ENCODE assay signal across 10 cellular contexts in genomic region chr22:28440517-28441366, GRCh38.
A peak's percentile ranks its signal among the peaks of the same experiment; 100 is the strongest.
DNase-seq lines count a peak whose midpoint lies in the region; ATAC-seq and TF ChIP-seq lines count a peak whose summit lies in the region.
"Had no signal": no experiment of that assay in that cellular context is flagged by ENCODE, and none has a peak within 500 bp of the region (broad histone marks: within the 10 kb centered on the region; RNA-seq: fewer than 3 reads in every experiment).

No MANE protein-coding gene starts in this region.

- H2BK12ac ChIP-seq in neuronal stem cell (ENCODE audit: low read length): no peak overlapping the region

- no peak for ATAC-seq in SK-N-SH treated with all-trans-retinoic acid at 6 μM for 48 hours
- no peak for ATAC-seq in lower lobe of right lung
- ATAC-seq in HG02938 (IDR thresholded peaks at IDR 0.05; ENCODE audit: unreplicated experiment): no peak
- ATAC-seq in HG03565 (IDR thresholded peaks at IDR 0.05; ENCODE audit: unreplicated experiment): no peak

- no peak for TF ChIP-seq CTCF in SK-N-SH (IDR thresholded peaks at IDR 0.05)
- TF ChIP-seq CTCF in brain microvascular endothelial cell (IDR thresholded peaks at IDR 0.05; ENCODE audit: low read depth, low read length, missing control alignments): no peak
- TF ChIP-seq CTCF in lower lobe of right lung (IDR thresholded peaks at IDR 0.05): no peak
- TF ChIP-seq CTCF in transverse colon (IDR thresholded peaks at IDR 0.05): no peak

- TF ChIP-seq EP300 in SK-N-SH (IDR thresholded peaks at IDR 0.05; ENCODE audit: borderline replicate concordance in 1 of 2, low read depth in 1 of 2, low read length in 1 of 2): no peak
- no peak for TF ChIP-seq EP300 in transverse colon (IDR thresholded peaks at IDR 0.05; ENCODE audit: low read depth)

- H2AFZ ChIP-seq in SK-N-SH (ENCODE audit: low read depth) (no peak overlapping the region), neuronal stem cell (ENCODE audit: low read length) (no peak overlapping the region)

- intact Hi-C loops in lower lobe of right lung (cut with DNase I): no loop called here
- intact Hi-C loops in transverse colon (cut with DNase I; ENCODE audit: low total_unique reads): loop anchor here (10.0 kb wide), 1 partner anchor 386 kb away; no protein-coding TSS in a partner anchor

- H2BK5ac ChIP-seq in neuronal stem cell (ENCODE audit: low read length): no peak overlapping the region

- DNase-seq in SK-N-SH: peak; percentile 29
- peak; percentile 24 for DNase-seq in brain microvascular endothelial cell
- DNase-seq in lower lobe of right lung: no peak
- DNase-seq in transverse colon: no peak
- no peak for DNase-seq in neuronal stem cell (ENCODE audit: low spot score)
- DNase-seq: activated CD4-positive, alpha-beta T cell treated with anti-CD3 and anti-CD28 coated beads, Interleukin-2, amount 50 U/mL, for 4 hours; NCI-H1092 had no signal

- no peak overlapping the region for H3K18ac ChIP-seq in neuronal stem cell (ENCODE audit: low read length)

- in situ Hi-C loops in brain microvascular endothelial cell (cut with HindIII; ENCODE audit: low pct_ligation_motif_present, low sequenced_read_pairs) (no loop called here), transverse colon (cut with MboI; ENCODE audit: low pct_ligation_motif_present in 1 of 4, low pct_unique_long_range_greater_than_20kb in 1 of 4, low sequenced_read_pairs in 3 of 4) (loop anchor here in 1 of 4 donors (25.0 kb wide), 1 partner anchor 378 kb away; no protein-coding TSS in a partner anchor)

- H3K4me2 ChIP-seq in SK-N-SH (peak overlapping the region; percentile 91; the same call in 1 of the 2 replicates), neuronal stem cell (ENCODE audit: insufficient read depth, low read length, poor library complexity, severe bottlenecking) (no peak overlapping the region)

- no peak for TF ChIP-seq POLR2A in transverse colon (IDR thresholded peaks at IDR 0.05)

- no peak overlapping the region for H3K4ac ChIP-seq in neuronal stem cell (ENCODE audit: low read length)

- no peak for TF ChIP-seq RAD21 in SK-N-SH (IDR thresholded peaks at IDR 0.05; ENCODE audit: low read length)

- no peaks in the 10 kb centered on the region for H3K27me3 ChIP-seq in SK-N-SH (ENCODE audit: insufficient read depth)
- no peaks in the 10 kb centered on the region for H3K27me3 ChIP-seq in brain microvascular endothelial cell (replicated peaks)
- H3K27me3 ChIP-seq in lower lobe of right lung (ENCODE audit: low read depth): no peaks in the 10 kb centered on the region
- no peaks in the 10 kb centered on the region for H3K27me3 ChIP-seq in transverse colon
- no peaks in the 10 kb centered on the region for H3K27me3 ChIP-seq in neuronal stem cell (ENCODE audit: control insufficient read depth in 3 of 3, insufficient read depth in 3 of 3, low read depth in 1 of 3, low read length in 3 of 3)

- H4K8ac ChIP-seq in neuronal stem cell (ENCODE audit: low read depth, low read length): no peak overlapping the region

- CTCF ChIA-PET in SK-N-SH (lab: Yijun Ruan, JAX): interaction anchor here (0.7 to 6.4 kb wide), 12 partner anchors 12 to 422 kb away, joined by 3 to 74 read pairs (median 5); no protein-coding TSS in a partner anchor

- H3K36me3 ChIP-seq in SK-N-SH (replicated peaks in 1 of 2; ENCODE audit: control insufficient read depth in 1 of 2, insufficient read depth in 2 of 2, low read length in 1 of 2) (no peaks in the 10 kb centered on the region), brain microvascular endothelial cell (replicated peaks) (no peaks in the 10 kb centered on the region), lower lobe of right lung (no peaks in the 10 kb centered on the region), transverse colon (no peaks in the 10 kb centered on the region), neuronal stem cell (replicated peaks in 1 of 2; ENCODE audit: control insufficient read depth in 2 of 2, insufficient read depth in 2 of 2, low read length in 2 of 2) (no peaks in the 10 kb centered on the region)

- H4K20me1 ChIP-seq in SK-N-SH (ENCODE audit: insufficient read depth): no peaks in the 10 kb centered on the region; the same call in 1 of the 2 replicates

- no peak overlapping the region for H2AK5ac ChIP-seq in neuronal stem cell (ENCODE audit: low read depth, low read length)

- H3K9me3 ChIP-seq in SK-N-SH: no peaks in the 10 kb centered on the region
- H3K9me3 ChIP-seq in lower lobe of right lung: no peaks in the 10 kb centered on the region
- no peaks in the 10 kb centered on the region for H3K9me3 ChIP-seq in transverse colon
- no peaks in the 10 kb centered on the region for H3K9me3 ChIP-seq in neuronal stem cell (replicated peaks in 1 of 2; ENCODE audit: control insufficient read depth in 2 of 2, insufficient read depth in 1 of 2, low read depth in 1 of 2, low read length in 2 of 2)

- no peaks in the 10 kb centered on the region for H3F3A ChIP-seq in SK-N-SH (replicated peaks; ENCODE audit: insufficient read depth)

- H3K79me2 ChIP-seq in SK-N-SH (ENCODE audit: insufficient read depth): peaks cover 40% of the 10 kb centered on the region

- H3K4me3 ChIP-seq in SK-N-SH (ENCODE audit: low read depth in 2 of 2, low read length in 1 of 2): no peak overlapping the region; a peak in 1 of 4 replicates
- no peak overlapping the region for H3K4me3 ChIP-seq in brain microvascular endothelial cell (ENCODE audit: low read depth, low read length)
- H3K4me3 ChIP-seq in lower lobe of right lung: peak overlapping the region; percentile 64
- H3K4me3 ChIP-seq in transverse colon: no peak overlapping the region
- H3K4me3 ChIP-seq in neuronal stem cell (ENCODE audit: low read length in 2 of 2): no peak overlapping the region

- H3K14ac ChIP-seq in neuronal stem cell (ENCODE audit: low read length): no peak overlapping the region

- 79% methylated on average over 4 of the region's 4 CpGs for WGBS in SK-N-SH (ENCODE audit: low lambda C conversion rate)
- 49 to 52% methylated on average over 4 of the region's 4 CpGs for WGBS in transverse colon (ENCODE audit: low coverage in 1 of 2), 2 donors
- WGBS in neuronal stem cell (ENCODE audit: extremely low coverage in 2 of 2, insufficient read length in 2 of 2, insufficient replicate concordance in 1 of 2), 2 donors: no CpG with 5 or more reads among the region's 4 CpGs

- H2BK120ac ChIP-seq in neuronal stem cell (ENCODE audit: low read depth, low read length): no peak overlapping the region

- peak overlapping the region; percentile 20 to 40; a peak in 2 of 4 replicates for H3K27ac ChIP-seq in SK-N-SH (ENCODE audit: low read depth in 2 of 2, low read length in 1 of 2)
- H3K27ac ChIP-seq in brain microvascular endothelial cell: no peak overlapping the region
- no peak overlapping the region for H3K27ac ChIP-seq in lower lobe of right lung
- H3K27ac ChIP-seq in transverse colon: peak overlapping the region in 3 of 4 donors; percentile 81 to 86 (median 85)
- no peak overlapping the region for H3K27ac ChIP-seq in neuronal stem cell (replicated peaks; ENCODE audit: low read length)

- no peak overlapping the region for H4K91ac ChIP-seq in neuronal stem cell (ENCODE audit: low read depth, low read length, poor library complexity)

- no peak overlapping the region for H3K23ac ChIP-seq in neuronal stem cell (ENCODE audit: low read depth, low read length, poor library complexity)

- no peaks in the 10 kb centered on the region for H3K79me1 ChIP-seq in neuronal stem cell (ENCODE audit: low read depth, low read length)

- H3K9me2 ChIP-seq in SK-N-SH: no peaks in the 10 kb centered on the region

- H3K9ac ChIP-seq in SK-N-SH: no peak overlapping the region
- H3K9ac ChIP-seq in neuronal stem cell (ENCODE audit: low read depth, low read length, poor library complexity): no peak overlapping the region

- H2BK15ac ChIP-seq in neuronal stem cell (ENCODE audit: low read length): no peak overlapping the region

- POLR2A ChIA-PET in SK-N-SH (lab: Yijun Ruan, JAX): interaction anchor here (0.7 kb wide), 1 partner anchor 157 kb away, joined by 4 read pairs; no protein-coding TSS in a partner anchor

- peaks cover 13 to 34% of the 10 kb centered on the region in 2 experiments; a peak in 3 of 4 replicates for H3K4me1 ChIP-seq in SK-N-SH (ENCODE audit: control insufficient read depth in 1 of 2, insufficient read depth in 2 of 2, low read depth in 1 of 2, low read length in 1 of 2)
- H3K4me1 ChIP-seq in lower lobe of right lung: peaks cover 17% of the 10 kb centered on the region
- peaks cover 0 to 35% (median 12%) of the 10 kb centered on the region in 4 donors for H3K4me1 ChIP-seq in transverse colon
- H3K4me1 ChIP-seq in neuronal stem cell (ENCODE audit: control insufficient read depth in 2 of 2, insufficient read depth in 1 of 2, low read depth in 1 of 2, low read length in 2 of 2): peaks cover 2% of the 10 kb centered on the region in 2 donors

TF ChIP-seq in SK-N-SH, 30 proteins besides CTCF, POLR2A, EP300 and RAD21:
- TF ChIP-seq MXI1 (IDR thresholded peaks at IDR 0.05; ENCODE audit: low read depth, low read length) (0 out of 2 replicates have a peak, but pooled peaks have one; percentile 31), GABPA (IDR thresholded peaks at IDR 0.05; ENCODE audit: low read depth) (no peak)
TF ChIP-seq in SK-N-SH: peak in this region for 1.

TF ChIP-seq in SK-N-SH treated with all-trans-retinoic acid at 6 μM for 48 hours, 23 proteins besides CTCF, POLR2A, EP300 and RAD21 (continues in another document):
- no peak for TF ChIP-seq RARB (CRISPR knock-in tag; IDR thresholded peaks at IDR 0.05)
- TF ChIP-seq, protein P1, sequence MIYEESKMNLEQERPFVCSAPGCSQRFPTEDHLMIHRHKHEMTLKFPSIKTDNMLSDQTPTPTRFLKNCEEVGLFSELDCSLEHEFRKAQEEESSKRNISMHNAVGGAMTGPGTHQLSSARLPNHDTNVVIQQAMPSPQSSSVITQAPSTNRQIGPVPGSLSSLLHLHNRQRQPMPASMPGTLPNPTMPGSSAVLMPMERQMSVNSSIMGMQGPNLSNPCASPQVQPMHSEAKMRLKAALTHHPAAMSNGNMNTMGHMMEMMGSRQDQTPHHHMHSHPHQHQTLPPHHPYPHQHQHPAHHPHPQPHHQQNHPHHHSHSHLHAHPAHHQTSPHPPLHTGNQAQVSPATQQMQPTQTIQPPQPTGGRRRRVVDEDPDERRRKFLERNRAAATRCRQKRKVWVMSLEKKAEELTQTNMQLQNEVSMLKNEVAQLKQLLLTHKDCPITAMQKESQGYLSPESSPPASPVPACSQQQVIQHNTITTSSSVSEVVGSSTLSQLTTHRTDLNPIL (CRISPR knock-in tag; IDR thresholded peaks at IDR 0.05; ENCODE audit: low read depth): no peak
- no peak for TF ChIP-seq PPARA (CRISPR knock-in tag; IDR thresholded peaks at IDR 0.05; ENCODE audit: borderline replicate concordance)

Comparison
In these comparisons a context has a peak if more than half of its experiments do, and no peak if none do; other contexts are left out.
1. DNase-seq: peak in SK-N-SH (single experiment) and brain microvascular endothelial cell (single experiment); none in lower lobe of right lung (single experiment), transverse colon (single experiment) and neuronal stem cell (single experiment).
2. H3K27ac ChIP-seq: peak in SK-N-SH (2 of 2) and transverse colon (3 of 4); none in brain microvascular endothelial cell (single experiment), lower lobe of right lung (single experiment) and neuronal stem cell (single experiment).